ENCODE assay signal across 11 cellular contexts in genomic region chr1:94599090-94599813, GRCh38. TPM values are rescaled to one million over a fixed set of nuclear protein-coding genes. Genes with fewer than 3 reads are reported as not detected.
A peak's percentile ranks its signal among the peaks of the same experiment; 100 is the strongest.
DNase-seq lines count a peak whose midpoint lies in the region; ATAC-seq and TF ChIP-seq lines count a peak whose summit lies in the region.
"Had no signal": no experiment of that assay in that cellular context is flagged by ENCODE, and none has a peak within 500 bp of the region (broad histone marks: within the 10 kb centered on the region; RNA-seq: fewer than 3 reads in every experiment).

No MANE protein-coding gene starts in this region.

- BruUV-seq in MCF 10A (replicated peaks; lab: Mats Ljungman, UMichigan), result no TSS peak

- CTCF ChIA-PET in MCF 10A (lab: Yijun Ruan, JAX), result interaction anchor here (0.5 to 4.1 kb wide), 29 partner anchors 10 to 474 kb away, joined by 3 to 30 read pairs (median 5); partner anchors contain the start of gene ALG14

- no peaks in the 10 kb centered on the region for H3K9me3 Mint-ChIP-seq in MCF 10A (ENCODE audit: unreplicated experiment)
- H3K9me3 Mint-ChIP-seq in activated T-cell treated with anti-CD3 and anti-CD28 coated beads, Interleukin-2, amount 50 U/mL, for 24 hours, result no peaks in the 10 kb centered on the region

- no peaks in the 10 kb centered on the region for H3K36me3 ChIP-seq in MG63
- H3K36me3 ChIP-seq in iPS-15b (ENCODE audit: control insufficient read depth, insufficient read depth, low read length), result no peaks in the 10 kb centered on the region
- H3K36me3 ChIP-seq in subcutaneous abdominal adipose tissue (ENCODE audit: control insufficient read depth in 5 of 5, insufficient read depth in 5 of 5, low read length in 5 of 5), result no peaks in the 10 kb centered on the region
- no peaks in the 10 kb centered on the region for H3K36me3 ChIP-seq in Karpas-422 (ENCODE audit: insufficient read depth, low read length)

- DNase-seq in MG63, result peak; percentile 18
- DNase-seq in MCF 10A (ENCODE audit: unreplicated experiment), result peak; percentile 75
- DNase-seq in Karpas-422, result no peak
- no peak for DNase-seq in activated T-cell treated with anti-CD3 and anti-CD28 coated beads, Interleukin-2, amount 50 U/mL, for 1 hour
- DNase-seq in activated T-cell treated with anti-CD3 and anti-CD28 coated beads, Interleukin-2, amount 50 U/mL, for 24 hours, result no peak
- DNase-seq: foreskin melanocyte, NCI-H2171 had no signal

- H3K27ac Mint-ChIP-seq in MCF 10A (ENCODE audit: low read depth, unreplicated experiment), result no peak overlapping the region
- H3K27ac Mint-ChIP-seq in activated T-cell treated with anti-CD3 and anti-CD28 coated beads, Interleukin-2, amount 50 U/mL, for 24 hours, result no peak overlapping the region

- H3K27me3 ChIP-seq in MG63, result no peaks in the 10 kb centered on the region
- no peaks in the 10 kb centered on the region for H3K27me3 ChIP-seq in iPS-15b (ENCODE audit: control insufficient read depth, insufficient read depth, low read length)
- H3K27me3 ChIP-seq in subcutaneous abdominal adipose tissue (ENCODE audit: control insufficient read depth in 5 of 5, insufficient read depth in 4 of 5, low read length in 5 of 5), result no peaks in the 10 kb centered on the region
- no peaks in the 10 kb centered on the region for H3K27me3 ChIP-seq in Karpas-422 (ENCODE audit: low read length)

- intact Hi-C loops in MCF 10A (cut with micrococcal nuclease), result loop anchor here (2.0 to 5.0 kb wide), 3 partner anchors 54 to 204 kb away; no protein-coding TSS in a partner anchor

- H3K4me1 ChIP-seq in iPS-15b (ENCODE audit: control insufficient read depth, insufficient read depth, low read length), result no peaks in the 10 kb centered on the region
- peaks cover 2 to 35% (median 16%) of the 10 kb centered on the region in 5 donors for H3K4me1 ChIP-seq in subcutaneous abdominal adipose tissue (ENCODE audit: control insufficient read depth in 5 of 5, insufficient read depth in 5 of 5, low read length in 5 of 5)
- H3K4me1 ChIP-seq in Karpas-422 (ENCODE audit: low read length), result no peaks in the 10 kb centered on the region

- H3K27ac ChIP-seq in subcutaneous abdominal adipose tissue (ENCODE audit: low read depth, low read length) (no peak overlapping the region), Karpas-422 (ENCODE audit: low read length) (no peak overlapping the region)
- H3K27ac ChIP-seq: skin epidermis had no signal

- no peak overlapping the region for H3K4me2 ChIP-seq in Karpas-422 (ENCODE audit: low read depth, low read length, poor library complexity, severe bottlenecking)

- no peaks in the 10 kb centered on the region for H3K9me2 ChIP-seq in Karpas-422 (replicated peaks; ENCODE audit: insufficient read depth, low read length)

- no peaks in the 10 kb centered on the region for H3K9me3 ChIP-seq in MG63
- no peaks in the 10 kb centered on the region for H3K9me3 ChIP-seq in iPS-15b (ENCODE audit: control insufficient read depth, insufficient read depth, low read length)
- H3K9me3 ChIP-seq in subcutaneous abdominal adipose tissue (ENCODE audit: control insufficient read depth in 5 of 5, low read length in 5 of 5), result no peaks in the 10 kb centered on the region
- H3K9me3 ChIP-seq in Karpas-422 (ENCODE audit: low read length), result no peaks in the 10 kb centered on the region

- H4K20me1 ChIP-seq in Karpas-422 (ENCODE audit: insufficient read depth, low read depth, low read length), result no peaks in the 10 kb centered on the region

- no peak overlapping the region for H3K4me3 Mint-ChIP-seq in MCF 10A (ENCODE audit: unreplicated experiment)
- no peak overlapping the region for H3K4me3 Mint-ChIP-seq in activated T-cell treated with anti-CD3 and anti-CD28 coated beads, Interleukin-2, amount 50 U/mL, for 24 hours

- H3K9ac ChIP-seq in iPS-15b (ENCODE audit: low read depth, low read length) (peak overlapping the region; percentile 56), subcutaneous abdominal adipose tissue (ENCODE audit: low read length in 5 of 5) (no peak overlapping the region), Karpas-422 (ENCODE audit: low read length) (no peak overlapping the region)

- peaks cover 43% of the 10 kb centered on the region for H3K4me1 Mint-ChIP-seq in MCF 10A (ENCODE audit: insufficient read depth, unreplicated experiment)
- H3K4me1 Mint-ChIP-seq in activated T-cell treated with anti-CD3 and anti-CD28 coated beads, Interleukin-2, amount 50 U/mL, for 24 hours (ENCODE audit: low read depth), result peaks cover 7% of the 10 kb centered on the region

- H3K4me3 ChIP-seq in MG63 (no peak overlapping the region), iPS-15b (ENCODE audit: low read depth, low read length) (no peak overlapping the region), subcutaneous abdominal adipose tissue (ENCODE audit: low read depth in 1 of 5, low read length in 5 of 5) (peak overlapping the region in 3 of 5 donors; percentile 34 to 43 (median 36)), Karpas-422 (ENCODE audit: low read length) (no peak overlapping the region)
- H3K4me3 ChIP-seq: skin epidermis had no signal

- no peaks in the 10 kb centered on the region for H3K36me3 Mint-ChIP-seq in MCF 10A (ENCODE audit: insufficient read depth, unreplicated experiment)
- no peaks in the 10 kb centered on the region for H3K36me3 Mint-ChIP-seq in activated T-cell treated with anti-CD3 and anti-CD28 coated beads, Interleukin-2, amount 50 U/mL, for 24 hours (ENCODE audit: low read depth)

- ATAC-seq in HG02798 (IDR thresholded peaks at IDR 0.05; ENCODE audit: poor library complexity, unreplicated experiment), result no peak

- no peak overlapping the region for H2AFZ ChIP-seq in Karpas-422 (ENCODE audit: low read length)

- H3K27me3 Mint-ChIP-seq in MCF 10A (ENCODE audit: insufficient read depth, unreplicated experiment), result no peaks in the 10 kb centered on the region
- H3K27me3 Mint-ChIP-seq in activated T-cell treated with anti-CD3 and anti-CD28 coated beads, Interleukin-2, amount 50 U/mL, for 24 hours, result peaks cover 21% of the 10 kb centered on the region

- no peaks in the 10 kb centered on the region for H3K79me2 ChIP-seq in Karpas-422 (ENCODE audit: low read length)

- POLR2A ChIA-PET in MCF 10A (lab: Yijun Ruan, JAX), result interaction anchor here (0.7 to 3.7 kb wide), 6 partner anchors 11 to 70 kb away, joined by 3 to 28 read pairs (median 4); partner anchors contain the start of gene F3

- TF ChIP-seq CTCF in MCF 10A (IDR thresholded peaks at IDR 0.05; ENCODE audit: unreplicated experiment), result peak; percentile 43

RNA-seq across cellular contexts. Expression of gene F3, which starts 57.7 kb away (rescaled TPM):
- 0.40 TPM in 1 of 2 replicates, not detected in the other for total RNA-seq in MG63 (2014; rRNA removed; shearing (Covaris generic); ENCODE audit: low replicate concordance)
- 173 and 296 TPM in 2 replicates for total RNA-seq in MCF 10A (2022)
- not detected in 2 replicates for total RNA-seq in Karpas-422 (2014; rRNA removed; shearing (Covaris generic); ENCODE audit: low replicate concordance)

Comparison
In these comparisons a context has a peak if more than half of its experiments do, and no peak if none do; other contexts are left out.
1. DNase-seq: peak in MG63 (single experiment) and MCF 10A (single experiment); none in Karpas-422 (single experiment), activated T-cell treated with anti-CD3 and anti-CD28 coated beads, Interleukin-2, amount 50 U/mL, for 1 hour (single experiment) and activated T-cell treated with anti-CD3 and anti-CD28 coated beads, Interleukin-2, amount 50 U/mL, for 24 hours (single experiment).
2. H3K4me3 ChIP-seq: peak in subcutaneous abdominal adipose tissue (3 of 5); none in MG63 (single experiment), iPS-15b (single experiment) and Karpas-422 (single experiment).
3. RNA of gene F3, which starts 57.7 kb away (total RNA-seq): 173 to 296 TPM in MCF 10A; 0.40 TPM in MG63 and not detected in Karpas-422; every median in the first group is over 100 times any median in the second.